In genomic region chr18:62420513-62421209, GRCh38 we compare ENCODE assay signal across 8 cellular contexts.
DNase-seq lines count a peak whose midpoint lies in the region; ATAC-seq and TF ChIP-seq lines count a peak whose summit lies in the region.

No MANE protein-coding gene starts in this region.

- DNase-seq in GM12865 (ENCODE audit: low read depth), result peak; percentile 81
- peak; percentile 58 for DNase-seq in NOMO-1 treated with dmso at 0.1 percent for 144 hours (lab: John Stamatoyannopoulos, UW; ENCODE audit: unreplicated experiment)
- DNase-seq in activated T-cell treated with anti-CD3 and anti-CD28 coated beads, Interleukin-2, amount 50 U/mL, for 1 hour, result peak; percentile 63
- DNase-seq in foreskin melanocyte, result peak; percentile 95
- peak; percentile 42 to 50 for DNase-seq in stimulated activated CD4-positive, alpha-beta T cell treated with anti-CD3 and anti-CD28 coated beads, Interleukin-2, amount 100 ng/mL, for 48 hours
- no peak for DNase-seq in islet precursor cell
- DNase-seq in cerebellum (ENCODE audit: low spot score), result no peak

- TF ChIP-seq CTCF in GM12865 (IDR thresholded peaks at IDR 0.05; ENCODE audit: insufficient read depth, low read depth, low read length, missing control alignments), result no peak

- peak overlapping the region; percentile 34 for H3K4me3 ChIP-seq in GM12865 (ENCODE audit: low read depth, low read length)

- peak; percentile 91 for ATAC-seq in HG02623 (IDR thresholded peaks at IDR 0.05; ENCODE audit: unreplicated experiment)

Comparison
In these comparisons a context has a peak if more than half of its experiments do, and no peak if none do; other contexts are left out.
1. DNase-seq: peak in GM12865 (single experiment), NOMO-1 treated with dmso at 0.1 percent for 144 hours (single experiment), activated T-cell treated with anti-CD3 and anti-CD28 coated beads, Interleukin-2, amount 50 U/mL, for 1 hour (single experiment), foreskin melanocyte (single experiment) and stimulated activated CD4-positive, alpha-beta T cell treated with anti-CD3 and anti-CD28 coated beads, Interleukin-2, amount 100 ng/mL, for 48 hours (2 of 2); none in islet precursor cell (single experiment) and cerebellum (single experiment).